ENCODE assay signal across 12 cellular contexts in the genomic region with DNA sequence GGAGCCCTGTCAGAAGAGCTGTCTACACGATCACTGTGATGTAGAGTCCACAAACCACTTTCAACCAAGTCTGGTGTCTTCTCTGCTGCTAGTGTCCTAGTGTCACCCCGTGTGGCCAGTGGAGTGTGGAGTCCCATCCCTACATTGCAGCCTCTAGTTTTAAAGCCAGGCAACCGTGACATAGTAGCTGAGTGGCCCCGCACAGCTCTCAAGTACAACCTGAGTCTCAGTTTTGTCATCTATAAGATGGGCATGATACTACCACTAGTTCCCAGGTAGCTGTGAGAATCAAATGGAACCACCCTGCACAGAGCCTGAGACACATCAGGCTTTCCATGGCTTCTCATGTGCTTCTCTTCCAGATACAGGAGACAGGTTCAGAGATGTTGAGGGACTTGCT. TPM values are rescaled to one million over a fixed set of nuclear protein-coding genes. Genes with fewer than 3 reads are reported as not detected.
DNase-seq lines count a peak whose midpoint lies in the region; ATAC-seq and TF ChIP-seq lines count a peak whose summit lies in the region.
"Had no signal": no experiment of that assay in that cellular context is flagged by ENCODE, and none has a peak within 500 bp of the region (broad histone marks: within the 10 kb centered on the region; RNA-seq: fewer than 3 reads in every experiment).

No MANE protein-coding gene starts in this region.

- no peaks in the 10 kb centered on the region for H3K36me3 ChIP-seq in osteoblast (ENCODE audit: insufficient read depth, low read length)

- H3K27ac ChIP-seq in osteoblast (ENCODE audit: low read depth, low read length), result no peak overlapping the region
- H3K27ac ChIP-seq: 22Rv1, GM23248 had no signal

- H4K20me1 ChIP-seq in osteoblast (ENCODE audit: insufficient read depth, low read length), result no peaks in the 10 kb centered on the region

- peaks cover 15% of the 10 kb centered on the region for H3K27me3 ChIP-seq in osteoblast (ENCODE audit: insufficient read depth, low read length)

- H3K4me1 ChIP-seq in osteoblast (ENCODE audit: insufficient read depth, low read length), result no peaks in the 10 kb centered on the region
- H3K4me1 ChIP-seq: Caco-2 had no signal

- no peaks in the 10 kb centered on the region for H3K9me3 ChIP-seq in osteoblast (ENCODE audit: low read depth, low read length)
- H3K9me3 ChIP-seq: Caco-2 had no signal

- no peak for TF ChIP-seq CTCF in osteoblast (IDR thresholded peaks at IDR 0.05; ENCODE audit: extremely low read depth, low read depth, low read length)

- H2AFZ ChIP-seq in osteoblast (ENCODE audit: low read length), result no peak overlapping the region
- H2AFZ ChIP-seq: GM23248 had no signal

- H3K4me2 ChIP-seq in osteoblast (ENCODE audit: insufficient read depth, low read length), result no peak overlapping the region

- H3K4me3 ChIP-seq in osteoblast (ENCODE audit: insufficient read depth, low read length), result no peak overlapping the region
- H3K4me3 ChIP-seq: GM23248 had no signal

- no peaks in the 10 kb centered on the region for H3K79me2 ChIP-seq in osteoblast (ENCODE audit: insufficient read depth, low read length)

- peak; percentile 7 for DNase-seq in activated CD4-positive, CD25-positive, alpha-beta regulatory T cell treated with anti-CD3 and anti-CD28 coated beads, Interleukin-2, amount 50 U/mL, for 72 hours
- peak; percentile 1 for DNase-seq in stimulated activated CD4-positive, alpha-beta T cell treated with anti-CD3 and anti-CD28 coated beads, Interleukin-4, amount 100 ng/mL, for 24 hours
- no peak for DNase-seq in stimulated activated CD4-positive, alpha-beta T cell treated with anti-CD3 and anti-CD28 coated beads, Interleukin-2, amount 100 ng/mL, for 48 hours
- DNase-seq in osteoblast (ENCODE audit: insufficient read length, low spot score, missing footprints) (peak; percentile 15), DMS 273 treated with DMSO at 0.1 percent for 48 hours (lab: John Stamatoyannopoulos, UW) (no peak)
- no peak for DNase-seq in activated T-cell treated with anti-CD3 and anti-CD28 coated beads, Interleukin-2, amount 50 U/mL, for 1 hour
- DNase-seq: CD8-positive, alpha-beta memory T cell; GM23248 had no signal

- ATAC-seq in activated CD4-positive, CD25-positive, alpha-beta regulatory T cell treated with anti-CD3 and anti-CD28 coated beads, Interleukin-2, amount 50 U/mL, for 24 hours, result no peak
- ATAC-seq in HG03095 (IDR thresholded peaks at IDR 0.05; ENCODE audit: unreplicated experiment), result no peak

RNA-seq across cellular contexts. Expression of gene AKNA, which starts 43.2 kb away (rescaled TPM):
- 24.8 and 27.9 TPM in 2 replicates for total RNA-seq in osteoblast

Comparison
In these comparisons a context has a peak if more than half of its experiments do, and no peak if none do; other contexts are left out.
1. DNase-seq: peak in activated CD4-positive, CD25-positive, alpha-beta regulatory T cell treated with anti-CD3 and anti-CD28 coated beads, Interleukin-2, amount 50 U/mL, for 72 hours (single experiment), stimulated activated CD4-positive, alpha-beta T cell treated with anti-CD3 and anti-CD28 coated beads, Interleukin-4, amount 100 ng/mL, for 24 hours (single experiment) and osteoblast (single experiment); none in stimulated activated CD4-positive, alpha-beta T cell treated with anti-CD3 and anti-CD28 coated beads, Interleukin-2, amount 100 ng/mL, for 48 hours (0 of 2), activated T-cell treated with anti-CD3 and anti-CD28 coated beads, Interleukin-2, amount 50 U/mL, for 1 hour (single experiment) and DMS 273 treated with DMSO at 0.1 percent for 48 hours (single experiment).